Comparison of ENCODE assay signal across 8 cellular contexts in the genomic region with DNA sequence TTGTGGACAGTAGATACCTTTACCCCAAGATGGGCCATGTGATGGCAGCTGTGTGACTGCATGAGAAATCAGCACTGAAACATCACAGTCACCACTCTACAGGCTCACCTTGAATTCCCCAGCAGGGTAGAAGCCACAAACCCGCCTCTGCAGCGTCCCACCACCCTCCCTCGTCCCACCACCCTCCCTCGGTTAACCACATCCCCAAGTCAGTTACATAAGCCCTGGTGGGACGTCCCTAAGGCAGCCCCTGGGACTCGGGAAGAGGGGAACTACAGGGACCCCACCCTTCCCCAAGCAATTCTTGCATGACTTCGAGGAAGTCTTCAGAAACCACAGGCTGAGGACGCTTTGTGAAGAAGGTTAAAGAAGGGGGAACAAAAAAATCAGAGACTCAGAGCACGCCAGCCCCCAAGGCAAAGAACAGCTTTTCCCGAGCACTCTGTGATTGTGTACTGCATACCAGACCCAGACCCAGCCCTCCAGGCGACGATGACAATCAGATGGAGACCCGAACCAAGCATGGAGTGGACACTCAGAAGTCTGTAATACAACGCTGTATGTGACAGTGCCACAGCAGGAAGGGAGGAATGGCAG.
A peak's percentile ranks its signal among the peaks of the same experiment; 100 is the strongest.
DNase-seq lines count a peak whose midpoint lies in the region; ATAC-seq and FAIRE-seq lines count a peak whose summit lies in the region.

No MANE protein-coding gene starts in this region.

- ATAC-seq in GM19023 (IDR thresholded peaks at IDR 0.05; ENCODE audit: unreplicated experiment) (peak; percentile 62), HG03280 (IDR thresholded peaks at IDR 0.05; ENCODE audit: unreplicated experiment) (peak; percentile 45)

- H3K9me3 ChIP-seq in effector memory CD4-positive, alpha-beta T cell (ENCODE audit: control insufficient read depth, low read length), result no peaks in the 10 kb centered on the region

- peaks cover 63% of the 10 kb centered on the region for H3K4me1 ChIP-seq in effector memory CD4-positive, alpha-beta T cell (ENCODE audit: control insufficient read depth, insufficient read depth, low read length, poor library complexity, severe bottlenecking)

- peaks cover 17% of the 10 kb centered on the region for H3K36me3 ChIP-seq in effector memory CD4-positive, alpha-beta T cell (ENCODE audit: control insufficient read depth, insufficient read depth, low read length)

- no peaks in the 10 kb centered on the region for H3K27me3 ChIP-seq in effector memory CD4-positive, alpha-beta T cell (replicated peaks; ENCODE audit: control insufficient read depth, insufficient read depth, low read length, poor library complexity, severe bottlenecking)

- peak; percentile 44 to 55 for DNase-seq in activated CD4-positive, alpha-beta T cell treated with anti-CD3 and anti-CD28 coated beads for 24 hours (ENCODE audit: low read depth in 2 of 2)
- peak; percentile 81 to 89 (median 89) for DNase-seq in effector memory CD4-positive, alpha-beta T cell
- peak; percentile 68 to 78 for DNase-seq in stimulated activated CD4-positive, alpha-beta T cell treated with anti-CD3 and anti-CD28 coated beads, Interleukin-2, amount 100 ng/mL, for 24 hours
- DNase-seq in COLO829 (ENCODE audit: low spot score) (no peak), frontal cortex (ENCODE audit: low spot score in 2 of 2) (no peak), NCI-H1694 (lab: John Stamatoyannopoulos, UW) (no peak)

- peak overlapping the region; percentile 81 for H3K27ac ChIP-seq in effector memory CD4-positive, alpha-beta T cell (ENCODE audit: insufficient read depth, low read length, poor library complexity, severe bottlenecking)

- FAIRE-seq in frontal cortex (lab: Jason Lieb, UNC), result no peak

- H3K4me3 ChIP-seq in effector memory CD4-positive, alpha-beta T cell (ENCODE audit: insufficient read depth, low read depth, low read length, poor library complexity, severe bottlenecking), result no peak overlapping the region

Comparison
In these comparisons a context has a peak if more than half of its experiments do, and no peak if none do; other contexts are left out.
1. DNase-seq: peak in activated CD4-positive, alpha-beta T cell treated with anti-CD3 and anti-CD28 coated beads for 24 hours (2 of 2), effector memory CD4-positive, alpha-beta T cell (3 of 3) and stimulated activated CD4-positive, alpha-beta T cell treated with anti-CD3 and anti-CD28 coated beads, Interleukin-2, amount 100 ng/mL, for 24 hours (2 of 2); none in COLO829 (single experiment), frontal cortex (0 of 2) and NCI-H1694 (single experiment).